29 cellular contexts compared by ENCODE assay signal in the genomic region with DNA sequence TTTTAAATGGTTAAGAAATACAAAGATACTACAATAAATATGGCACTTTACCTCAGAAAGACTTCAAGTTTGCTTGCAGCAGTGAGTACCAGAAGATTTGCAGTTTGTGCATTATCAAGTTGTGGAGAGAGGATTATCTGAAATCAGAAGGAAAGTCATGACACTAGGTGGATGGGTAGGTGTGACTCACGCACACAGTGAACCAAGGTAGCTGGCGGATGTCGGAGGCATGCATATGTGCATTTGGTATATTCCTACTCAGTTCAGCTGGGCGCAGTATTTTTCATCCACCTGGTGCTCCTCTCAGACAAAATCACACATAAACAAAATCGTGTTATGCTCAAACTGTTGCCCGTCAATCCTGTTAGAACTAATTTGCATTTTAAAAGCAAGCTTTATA.
A peak's percentile ranks its signal among the peaks of the same experiment; 100 is the strongest.
DNase-seq lines count a peak whose midpoint lies in the region; ATAC-seq lines count a peak whose summit lies in the region.
"Had no signal": no experiment of that assay in that cellular context is flagged by ENCODE, and none has a peak within 500 bp of the region (broad histone marks: within the 10 kb centered on the region; RNA-seq: fewer than 3 reads in every experiment).

No MANE protein-coding gene starts in this region.

- no peak overlapping the region for H3K4me3 Mint-ChIP-seq in activated CD4-positive, alpha-beta T cell treated with anti-CD3 and anti-CD28 coated beads, Interleukin-2, amount 10 ng/mL, durations not matched to agents 24 days and 14 days
- H3K4me3 Mint-ChIP-seq: B cell; CD14-positive monocyte; CD4-positive, alpha-beta memory T cell; CD4-positive, alpha-beta T cell; CD4-positive, CD25-positive, alpha-beta regulatory T cell; CD8-positive, alpha-beta memory T cell; CD8-positive, alpha-beta T cell had no signal

- no peaks in the 10 kb centered on the region for H3K36me3 Mint-ChIP-seq in activated CD4-positive, alpha-beta T cell treated with anti-CD3 and anti-CD28 coated beads, Interleukin-2, amount 10 ng/mL, durations not matched to agents 24 days and 14 days (ENCODE audit: low read depth)
- H3K36me3 Mint-ChIP-seq: CD14-positive monocyte; CD4-positive, alpha-beta memory T cell; CD4-positive, CD25-positive, alpha-beta regulatory T cell; CD8-positive, alpha-beta memory T cell; CD8-positive, alpha-beta T cell had no signal

- intact Hi-C loops in head of caudate nucleus (cut with DNase I): no loop called here
- intact Hi-C loops in activated CD4-positive, alpha-beta T cell treated with anti-CD3 and anti-CD28 coated beads, Interleukin-2, amount 10 ng/mL, durations not matched to agents 24 days and 14 days (cut with micrococcal nuclease): no loop called here
- intact Hi-C loops in Right ventricle myocardium inferior (cut with DNase I): no loop called here

- ATAC-seq in Right ventricle myocardium inferior: no peak
- ATAC-seq: A549; CD8-positive, alpha-beta T cell had no signal

- H3K27me3 Mint-ChIP-seq in activated CD4-positive, alpha-beta T cell treated with anti-CD3 and anti-CD28 coated beads, Interleukin-2, amount 10 ng/mL, durations not matched to agents 24 days and 14 days: no peaks in the 10 kb centered on the region
- H3K27me3 Mint-ChIP-seq: B cell; CD4-positive, CD25-positive, alpha-beta regulatory T cell had no signal

- H3K4me1 Mint-ChIP-seq in activated CD4-positive, alpha-beta T cell treated with anti-CD3 and anti-CD28 coated beads, Interleukin-2, amount 10 ng/mL, durations not matched to agents 24 days and 14 days: no peaks in the 10 kb centered on the region
- H3K4me1 Mint-ChIP-seq: B cell; CD14-positive monocyte; CD4-positive, CD25-positive, alpha-beta regulatory T cell; CD8-positive, alpha-beta memory T cell had no signal

- DNase-seq in NCI-H82 (lab: John Stamatoyannopoulos, UW) (peak; percentile 68), NCI-H82 treated with DMSO at 0.1 percent for 48 hours (lab: John Stamatoyannopoulos, UW; ENCODE audit: unreplicated experiment) (peak; percentile 75), head of caudate nucleus (peak in 36 of 42 donors; percentile 3 to 79 (median 30)), putamen (ENCODE audit: low spot score) (peak; percentile 9), NCI-H1105 (lab: John Stamatoyannopoulos, UW) (no peak), Right ventricle myocardium inferior (ENCODE audit: missing footprints) (no peak)
- DNase-seq in activated CD4-positive, CD25-positive, alpha-beta regulatory T cell treated with anti-CD3 and anti-CD28 coated beads, Interleukin-2, amount 50 U/mL, for 72 hours: no peak
- no peak for DNase-seq in activated CD4-positive, alpha-beta T cell treated with anti-CD3 and anti-CD28 coated beads, Interleukin-2, amount 10 ng/mL, durations not matched to agents 24 days and 14 days
- DNase-seq: 8988T; ACHN; AML-193; BE2C; C1 segment of cervical spinal cord; Caco-2; Calu3; CD4-positive, alpha-beta memory T cell; CD4-positive, alpha-beta T cell; CD4-positive, CD25-positive, alpha-beta regulatory T cell; CD8-positive, alpha-beta memory T cell; CD8-positive, alpha-beta T cell; DMS 273 treated with DMSO at 0.1 percent for 48 hours; DMS153; DMS53; DMS79; DND-41; EL had no signal

- no peak overlapping the region for H3K27ac Mint-ChIP-seq in activated CD4-positive, alpha-beta T cell treated with anti-CD3 and anti-CD28 coated beads, Interleukin-2, amount 10 ng/mL, durations not matched to agents 24 days and 14 days
- H3K27ac Mint-ChIP-seq: B cell; CD14-positive monocyte; CD4-positive, alpha-beta memory T cell; CD4-positive, alpha-beta T cell; CD4-positive, CD25-positive, alpha-beta regulatory T cell; CD8-positive, alpha-beta memory T cell; CD8-positive, alpha-beta T cell had no signal

- peaks cover 3% of the 10 kb centered on the region for H3K9me3 Mint-ChIP-seq in activated CD4-positive, alpha-beta T cell treated with anti-CD3 and anti-CD28 coated beads, Interleukin-2, amount 10 ng/mL, durations not matched to agents 24 days and 14 days
- H3K9me3 Mint-ChIP-seq: CD4-positive, alpha-beta T cell; CD8-positive, alpha-beta T cell had no signal

Comparison
In these comparisons a context has a peak if more than half of its experiments do, and no peak if none do; other contexts are left out.
1. DNase-seq: peak in NCI-H82 (single experiment), NCI-H82 treated with DMSO at 0.1 percent for 48 hours (single experiment), head of caudate nucleus (36 of 42) and putamen (single experiment); none in activated CD4-positive, CD25-positive, alpha-beta regulatory T cell treated with anti-CD3 and anti-CD28 coated beads, Interleukin-2, amount 50 U/mL, for 72 hours (single experiment), NCI-H1105 (single experiment), activated CD4-positive, alpha-beta T cell treated with anti-CD3 and anti-CD28 coated beads, Interleukin-2, amount 10 ng/mL, durations not matched to agents 24 days and 14 days (single experiment) and Right ventricle myocardium inferior (single experiment).